ENCODE assay signal across 10 cellular contexts in the genomic region with DNA sequence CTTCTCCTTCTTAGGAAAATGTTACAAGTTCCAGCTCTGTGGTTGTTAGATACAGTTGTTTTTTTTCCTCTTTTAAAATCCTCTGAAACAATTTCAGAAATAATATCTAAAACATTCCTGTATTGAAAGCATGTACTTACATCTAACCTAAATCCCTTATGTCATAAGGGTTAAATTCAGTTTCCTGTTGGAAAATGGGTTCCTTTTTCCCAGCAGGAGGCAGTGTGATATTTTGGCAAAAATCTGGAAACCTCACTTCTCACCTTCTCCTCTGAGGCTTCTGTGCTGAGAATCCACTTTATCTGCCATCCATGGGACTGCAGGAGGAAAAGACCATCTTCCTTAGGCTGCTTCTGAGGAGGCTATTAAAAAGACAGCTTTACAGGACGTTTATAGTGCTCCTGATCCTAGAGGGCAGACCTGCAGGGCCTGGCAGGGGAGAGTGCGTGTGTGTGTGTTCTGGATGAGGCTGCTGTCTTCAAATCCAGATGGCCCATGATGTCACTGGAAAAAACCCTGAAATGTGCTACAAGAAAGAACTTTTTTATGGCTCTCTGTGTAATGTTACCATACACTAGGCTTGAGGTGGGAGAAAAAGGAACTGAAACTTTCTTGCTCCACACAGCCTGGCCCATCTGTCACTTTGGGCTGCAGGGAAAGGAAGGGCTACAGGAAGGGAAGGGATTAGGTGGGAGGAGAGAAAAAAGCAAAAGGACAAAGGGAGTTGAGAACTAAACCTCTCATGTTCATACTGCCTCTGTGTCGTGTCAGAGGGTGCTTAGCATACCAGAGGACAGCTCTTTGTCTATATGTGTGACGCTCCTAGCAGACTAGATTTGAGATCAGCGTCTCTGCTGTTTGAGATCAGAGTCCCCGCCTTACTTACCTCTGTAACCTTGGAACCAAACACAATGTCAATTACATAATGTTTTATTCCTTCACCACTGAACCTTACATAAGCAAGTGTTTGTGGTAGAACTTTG.
A peak's percentile ranks its signal among the peaks of the same experiment; 100 is the strongest.
DNase-seq lines count a peak whose midpoint lies in the region; ATAC-seq, FAIRE-seq and TF ChIP-seq lines count a peak whose summit lies in the region.
"Had no signal": no experiment of that assay in that cellular context is flagged by ENCODE, and none has a peak within 500 bp of the region (broad histone marks: within the 10 kb centered on the region; RNA-seq: fewer than 3 reads in every experiment).

No MANE protein-coding gene starts in this region.

- no peaks in the 10 kb centered on the region for H3K4me1 ChIP-seq in A673 (ENCODE audit: insufficient read depth, low read length, poor library complexity, severe bottlenecking)

- TF ChIP-seq CTCF in A673 (conservative IDR thresholded peaks at IDR 0.05; ENCODE audit: low read depth, low read length) (0 out of 2 replicates have a peak, but pooled peaks have one; percentile 9), bronchial epithelial cell (IDR thresholded peaks at IDR 0.05; ENCODE audit: insufficient read depth, low read length, severe bottlenecking) (no peak)

- no peaks in the 10 kb centered on the region for H3K9me3 ChIP-seq in A673 (ENCODE audit: low read depth, low read length, poor library complexity, severe bottlenecking)

- H3K4me3 ChIP-seq in A673 (ENCODE audit: low read depth, low read length, poor library complexity, severe bottlenecking), result no peak overlapping the region
- no peak overlapping the region for H3K4me3 ChIP-seq in bronchial epithelial cell (ENCODE audit: low read depth, low read length)
- H3K4me3 ChIP-seq: SK-N-MC had no signal

- CTCF ChIA-PET in A673 (lab: Charles Lee), result no interaction called here

- H3K36me3 ChIP-seq in A673 (ENCODE audit: insufficient read depth, low read length, poor library complexity, severe bottlenecking), result no peaks in the 10 kb centered on the region
- H3K36me3 ChIP-seq in bronchial epithelial cell (ENCODE audit: control insufficient read depth, insufficient read depth, low read length), result no peaks in the 10 kb centered on the region

- intact Hi-C loops in A673 (cut with micrococcal nuclease; ENCODE audit: unreplicated experiment), result no loop called here

- POLR2A ChIA-PET in A673 (lab: Charles Lee; ENCODE audit: low non-redundant PET), result no interaction called here

- peak; percentile 78 for ATAC-seq in GM19043 (IDR thresholded peaks at IDR 0.05; ENCODE audit: low read depth, unreplicated experiment)
- ATAC-seq in HG03060 (IDR thresholded peaks at IDR 0.05; ENCODE audit: low read depth, unreplicated experiment), result peak; percentile 53

- H3K27me3 ChIP-seq in A673 (replicated peaks; ENCODE audit: insufficient read depth, low read depth, low read length, poor library complexity) (no peaks in the 10 kb centered on the region), bronchial epithelial cell (ENCODE audit: control insufficient read depth, insufficient read depth, low read length) (no peaks in the 10 kb centered on the region)

- no TSS peak for BruUV-seq in A673 (replicated peaks; lab: Mats Ljungman, UMichigan)

- H3K27ac ChIP-seq in A673 (ENCODE audit: low read depth, low read length, poor library complexity, severe bottlenecking), result no peak overlapping the region
- H3K27ac ChIP-seq: SK-N-MC had no signal

- peak; percentile 6 for DNase-seq in A673 (ENCODE audit: low spot score)
- no peak for DNase-seq in bronchial epithelial cell (ENCODE audit: low read depth)
- no peak for DNase-seq in ureter (ENCODE audit: low spot score)
- no peak for DNase-seq in germinal center (ENCODE audit: low spot score)
- no peak for DNase-seq in RCC 7860 (ENCODE audit: low spot score)
- no peak for DNase-seq in T-helper 1 cell
- DNase-seq: activated naive CD4-positive, alpha-beta T cell treated with anti-CD3 and anti-CD28 coated beads, Interleukin-2, amount 10 ng/mL, durations not matched to agents 7 days and 5 days had no signal

- FAIRE-seq in bronchial epithelial cell (lab: Jason Lieb, UNC), result peak; percentile 52
- no peak for FAIRE-seq in RCC 7860 (lab: Jason Lieb, UNC)
